Comparison of ENCODE assay signal across 8 cellular contexts in genomic region chr1:40257688-40258444, GRCh38. TPM values are rescaled to one million over a fixed set of nuclear protein-coding genes. Genes with fewer than 3 reads are reported as not detected.
A peak's percentile ranks its signal among the peaks of the same experiment; 100 is the strongest.
DNase-seq lines count a peak whose midpoint lies in the region; ATAC-seq and TF ChIP-seq lines count a peak whose summit lies in the region.

Gene ZMPSTE24, plus strand, starts transcription at chr1:40258236. Its CDS starts 36 bp downstream, at chr1:40258272.

- POLR2A ChIA-PET in Panc1 (lab: Charles Lee), result no interaction called here

- intact Hi-C loops in Panc1 (cut with micrococcal nuclease; ENCODE audit: unreplicated experiment), result loop anchor here (10.0 kb wide), 2 partner anchors 63 to 93 kb away; partner anchors contain the start of gene RLF

- H3K4me1 Mint-ChIP-seq in activated T-cell treated with anti-CD3 and anti-CD28 coated beads, Interleukin-2, amount 50 U/mL, for 4 hours (ENCODE audit: low read depth), result peaks cover 46% of the 10 kb centered on the region

- peak; percentile 85 for ATAC-seq in GM21717 (IDR thresholded peaks at IDR 0.05; ENCODE audit: unreplicated experiment)
- peak; percentile 99 for ATAC-seq in Panc1
- ATAC-seq in activated T-cell treated with anti-CD3 and anti-CD28 coated beads, Interleukin-2, amount 50 U/mL, for 4 hours, result peak; percentile 97 to 98

- 0 to 1% methylated on average over 48 of the region's 48 CpGs for whole genome bisulfite sequencing in esophagus, 2 donors

- DNase-seq in DMS153 treated with DMSO at 0.1 percent for 48 hours (lab: John Stamatoyannopoulos, UW; ENCODE audit: unreplicated experiment), result peak; percentile 99
- peak; percentile 90 for DNase-seq in KG1 (lab: John Stamatoyannopoulos, UW)
- DNase-seq in Panc1 (ENCODE audit: low read depth, low spot score), result peak; percentile 86
- peak; percentile 94 for DNase-seq in activated T-cell treated with anti-CD3 and anti-CD28 coated beads, Interleukin-2, amount 50 U/mL, for 4 hours
- peak; percentile 91 to 92 for DNase-seq in stimulated activated CD8-positive, alpha-beta memory T cell treated with anti-CD3 and anti-CD28 coated beads, Interleukin-7, amount 100 ng/mL, for 1 hour (ENCODE audit: low read depth in 2 of 2)

- peak within 1 kb of the TSS; percentile 99 for H3K9ac ChIP-seq in mucosa of stomach (ENCODE audit: low read length)

- H3K27ac ChIP-seq in Panc1 (ENCODE audit: low read length) (peak within 1 kb of the TSS; percentile 94), esophagus (ENCODE audit: low read depth in 2 of 2, low read length in 1 of 2) (peak within 1 kb of the TSS; percentile 97 to 99)

- peaks cover 26% of the 10 kb centered on the region for H3K36me3 ChIP-seq in Panc1 (ENCODE audit: control insufficient read depth, insufficient read depth, low read length)
- peaks cover 0 to 4% of the 10 kb centered on the region in 2 donors for H3K36me3 ChIP-seq in esophagus (ENCODE audit: control insufficient read depth in 2 of 2, insufficient read depth in 2 of 2, low read length in 1 of 2)
- H3K36me3 ChIP-seq in mucosa of stomach (ENCODE audit: control insufficient read depth, insufficient read depth, low read length), result no peaks in the 10 kb centered on the region

- no peaks in the 10 kb centered on the region for H3K27me3 ChIP-seq in Panc1 (ENCODE audit: control insufficient read depth, insufficient read depth, low read length)
- H3K27me3 ChIP-seq in esophagus (ENCODE audit: control insufficient read depth in 1 of 2, insufficient read depth in 2 of 2, low read length in 2 of 2), result no peaks in the 10 kb centered on the region
- H3K27me3 ChIP-seq in mucosa of stomach (ENCODE audit: control insufficient read depth, insufficient read depth, low read length), result no peaks in the 10 kb centered on the region

- BruUV-seq in Panc1 (replicated peaks; lab: Mats Ljungman, UMichigan), result no TSS peak

- H3K9me3 ChIP-seq in Panc1 (ENCODE audit: control insufficient read depth, insufficient read depth, low read depth, low read length), result no peaks in the 10 kb centered on the region
- H3K9me3 ChIP-seq in esophagus (ENCODE audit: control insufficient read depth in 2 of 2, insufficient read depth in 1 of 2, low read depth in 1 of 2, low read length in 1 of 2), result no peaks in the 10 kb centered on the region
- H3K9me3 ChIP-seq in mucosa of stomach (ENCODE audit: control insufficient read depth, low read length), result no peaks in the 10 kb centered on the region

- H3K4me3 Mint-ChIP-seq in activated T-cell treated with anti-CD3 and anti-CD28 coated beads, Interleukin-2, amount 50 U/mL, for 4 hours, result peak within 1 kb of the TSS; percentile 93

- H3K36me3 Mint-ChIP-seq in activated T-cell treated with anti-CD3 and anti-CD28 coated beads, Interleukin-2, amount 50 U/mL, for 4 hours (ENCODE audit: insufficient read depth), result peaks cover 33% of the 10 kb centered on the region

- in situ Hi-C loops in Panc1 (cut with HindIII; ENCODE audit: low pct_unique_long_range_greater_than_20kb, low sequenced_read_pairs), result no loop called here

- H3K4me3 ChIP-seq in Panc1 (ENCODE audit: low read depth in 2 of 2, low read length in 2 of 2) (peak within 1 kb of the TSS; percentile 88 to 100), esophagus (ENCODE audit: low read depth in 1 of 2, low read length in 2 of 2) (peak within 1 kb of the TSS; percentile 89 to 100), mucosa of stomach (ENCODE audit: low read length) (peak within 1 kb of the TSS; percentile 78)

- CTCF ChIA-PET in Panc1 (lab: Charles Lee), result no interaction called here

- H3K4me1 ChIP-seq in Panc1 (ENCODE audit: control insufficient read depth, insufficient read depth, low read length) (peaks cover 9% of the 10 kb centered on the region), esophagus (ENCODE audit: control insufficient read depth in 2 of 2, insufficient read depth in 2 of 2, low read length in 1 of 2) (peaks cover 0 to 3% of the 10 kb centered on the region in 2 donors), mucosa of stomach (ENCODE audit: control insufficient read depth, insufficient read depth, low read length) (no peaks in the 10 kb centered on the region)

- no peak for TF ChIP-seq CTCF in Panc1 (IDR thresholded peaks at IDR 0.05)

- no peaks in the 10 kb centered on the region for H3K9me3 Mint-ChIP-seq in activated T-cell treated with anti-CD3 and anti-CD28 coated beads, Interleukin-2, amount 50 U/mL, for 4 hours

- H3K27me3 Mint-ChIP-seq in activated T-cell treated with anti-CD3 and anti-CD28 coated beads, Interleukin-2, amount 50 U/mL, for 4 hours (ENCODE audit: low read depth), result no peaks in the 10 kb centered on the region

RNA-seq across cellular contexts. Expression of gene ZMPSTE24, which starts in this region (rescaled TPM):
- total RNA-seq in Panc1 (2021; ENCODE audit: unreplicated experiment), result 65.4 TPM
- 44.5 TPM for polyA plus RNA-seq in Panc1 (2012; ENCODE audit: insufficient read length)
- total RNA-seq in activated T-cell treated with anti-CD3 and anti-CD28 coated beads, Interleukin-2, amount 50 U/mL, for 4 hours, result 10 to 100 TPM; 56.4 to 59.6 (median 59.5) TPM
- polyA plus RNA-seq in esophagus, result 10 to 100 TPM; 14.4 to 18.7 TPM

Comparison
In these comparisons a context has a peak if more than half of its experiments do, and no peak if none do; other contexts are left out.
1. Peak in every context shown above with its lines: DNase-seq, ATAC-seq, H3K4me3 ChIP-seq and H3K27ac ChIP-seq.